Comparison of ENCODE assay signal across 13 cellular contexts in genomic region chr11:118153516-118153915, GRCh38. TPM values are rescaled to one million over a fixed set of nuclear protein-coding genes. Genes with fewer than 3 reads are reported as not detected.
DNase-seq lines count a peak whose midpoint lies in the region; ATAC-seq, FAIRE-seq and TF ChIP-seq lines count a peak whose summit lies in the region.
"Had no signal": no experiment of that assay in that cellular context is flagged by ENCODE, and none has a peak within 500 bp of the region (broad histone marks: within the 10 kb centered on the region; RNA-seq: fewer than 3 reads in every experiment).

No MANE protein-coding gene starts in this region.

- DNase-seq in activated T-cell treated with anti-CD3 and anti-CD28 coated beads, Interleukin-2, amount 50 U/mL, for 72 hours, result no peak
- DNase-seq in activated T-cell treated with anti-CD3 and anti-CD28 coated beads, Interleukin-2, amount 50 U/mL, for 1 hour, result no peak
- no peak for DNase-seq in activated naive CD8-positive, alpha-beta T cell treated with anti-CD3 and anti-CD28 coated beads, Interleukin-2, amount 50 U/mL, for 24 hours
- DNase-seq in kidney, result peak; percentile 26
- DNase-seq in stimulated activated naive CD8-positive, alpha-beta T cell treated with anti-CD3 and anti-CD28 coated beads, Interleukin-15, amount 100 ng/mL, for 72 hours, result no peak
- DNase-seq: activated effector memory CD4-positive, alpha-beta T cell treated with Interleukin-2 at 50 U/mL for 16 hours; effector memory CD4-positive, alpha-beta T cell; immature natural killer cell had no signal

- H3K9me3 Mint-ChIP-seq in activated T-cell treated with anti-CD3 and anti-CD28 coated beads, Interleukin-2, amount 50 U/mL, for 72 hours, result no peaks in the 10 kb centered on the region
- H3K9me3 Mint-ChIP-seq in activated naive CD8-positive, alpha-beta T cell treated with anti-CD3 and anti-CD28 coated beads, Interleukin-2, amount 50 U/mL, for 24 hours, result no peaks in the 10 kb centered on the region
- H3K9me3 Mint-ChIP-seq in stimulated activated naive CD8-positive, alpha-beta T cell treated with anti-CD3 and anti-CD28 coated beads, Interleukin-15, amount 100 ng/mL, for 72 hours, result no peaks in the 10 kb centered on the region

- peaks cover 0 to 15% of the 10 kb centered on the region in 2 donors for H3K4me1 ChIP-seq in kidney (ENCODE audit: control insufficient read depth in 1 of 2, insufficient read depth in 1 of 2, low read depth in 1 of 2, low read length in 2 of 2)
- H3K4me1 ChIP-seq: HAP-1 had no signal

- peak overlapping the region; percentile 46 to 82 for H3K4me3 Mint-ChIP-seq in activated T-cell treated with anti-CD3 and anti-CD28 coated beads, Interleukin-2, amount 50 U/mL, for 72 hours
- H3K4me3 Mint-ChIP-seq in activated naive CD8-positive, alpha-beta T cell treated with anti-CD3 and anti-CD28 coated beads, Interleukin-2, amount 50 U/mL, for 24 hours, result peak overlapping the region; percentile 40
- H3K4me3 Mint-ChIP-seq in stimulated activated naive CD8-positive, alpha-beta T cell treated with anti-CD3 and anti-CD28 coated beads, Interleukin-15, amount 100 ng/mL, for 72 hours, result peak overlapping the region; percentile 73 to 81

- no peak for TF ChIP-seq CTCF in kidney (IDR thresholded peaks at IDR 0.05; ENCODE audit: borderline replicate concordance, extremely low read depth, insufficient read depth)

- intact Hi-C loops in kidney (cut with DNase I), result no loop called here

- no peaks in the 10 kb centered on the region for H3K36me3 ChIP-seq in kidney (ENCODE audit: control insufficient read depth in 1 of 2, insufficient read depth in 2 of 2, low read length in 2 of 2)
- H3K36me3 ChIP-seq: HAP-1 had no signal

- peaks cover 78% of the 10 kb centered on the region for H3K27me3 Mint-ChIP-seq in activated T-cell treated with anti-CD3 and anti-CD28 coated beads, Interleukin-2, amount 50 U/mL, for 72 hours (ENCODE audit: low read depth)
- H3K27me3 Mint-ChIP-seq in activated naive CD8-positive, alpha-beta T cell treated with anti-CD3 and anti-CD28 coated beads, Interleukin-2, amount 50 U/mL, for 24 hours, result peaks cover 75% of the 10 kb centered on the region
- H3K27me3 Mint-ChIP-seq in stimulated activated naive CD8-positive, alpha-beta T cell treated with anti-CD3 and anti-CD28 coated beads, Interleukin-15, amount 100 ng/mL, for 72 hours, result peaks cover 88% of the 10 kb centered on the region

- H3K27ac ChIP-seq in kidney (ENCODE audit: low read depth in 2 of 2, low read length in 2 of 2), result no peak overlapping the region

- H3K9ac ChIP-seq in kidney (ENCODE audit: low read length in 2 of 2), result no peak overlapping the region

- peaks cover 0 to 2% of the 10 kb centered on the region in 2 donors for H3K36me3 Mint-ChIP-seq in activated T-cell treated with anti-CD3 and anti-CD28 coated beads, Interleukin-2, amount 50 U/mL, for 72 hours (ENCODE audit: insufficient read depth in 2 of 2)
- H3K36me3 Mint-ChIP-seq in activated naive CD8-positive, alpha-beta T cell treated with anti-CD3 and anti-CD28 coated beads, Interleukin-2, amount 50 U/mL, for 24 hours (ENCODE audit: low read depth), result no peaks in the 10 kb centered on the region
- H3K36me3 Mint-ChIP-seq: immature natural killer cell had no signal

- peaks cover 19% of the 10 kb centered on the region for H3K4me1 Mint-ChIP-seq in activated T-cell treated with anti-CD3 and anti-CD28 coated beads, Interleukin-2, amount 50 U/mL, for 72 hours (ENCODE audit: low read depth)
- H3K4me1 Mint-ChIP-seq in activated naive CD8-positive, alpha-beta T cell treated with anti-CD3 and anti-CD28 coated beads, Interleukin-2, amount 50 U/mL, for 24 hours, result peaks cover 11% of the 10 kb centered on the region
- peaks cover 28% of the 10 kb centered on the region for H3K4me1 Mint-ChIP-seq in stimulated activated naive CD8-positive, alpha-beta T cell treated with anti-CD3 and anti-CD28 coated beads, Interleukin-15, amount 100 ng/mL, for 72 hours

- no peak overlapping the region for H3K4me3 ChIP-seq in kidney (ENCODE audit: low read length in 2 of 2)

- no peak for FAIRE-seq in kidney (lab: Jason Lieb, UNC)

- ATAC-seq in activated T-cell treated with anti-CD3 and anti-CD28 coated beads, Interleukin-2, amount 50 U/mL, for 72 hours (replicated peaks in 1 of 2), result no peak
- no peak for ATAC-seq in activated naive CD8-positive, alpha-beta T cell treated with anti-CD3 and anti-CD28 coated beads, Interleukin-2, amount 50 U/mL, for 24 hours
- ATAC-seq in stimulated activated naive CD8-positive, alpha-beta T cell treated with anti-CD3 and anti-CD28 coated beads, Interleukin-15, amount 100 ng/mL, for 72 hours, result no peak
- ATAC-seq in HG03108 (IDR thresholded peaks at IDR 0.05; ENCODE audit: unreplicated experiment) (no peak), HG02610 (IDR thresholded peaks at IDR 0.05; ENCODE audit: unreplicated experiment) (no peak), HG02571 (IDR thresholded peaks at IDR 0.05; ENCODE audit: unreplicated experiment) (no peak)

- H3K9me3 ChIP-seq in kidney (ENCODE audit: control insufficient read depth in 1 of 2, low read length in 2 of 2), result no peaks in the 10 kb centered on the region
- H3K9me3 ChIP-seq: HAP-1 had no signal

- no peak overlapping the region for H3K27ac Mint-ChIP-seq in activated T-cell treated with anti-CD3 and anti-CD28 coated beads, Interleukin-2, amount 50 U/mL, for 72 hours
- H3K27ac Mint-ChIP-seq in activated naive CD8-positive, alpha-beta T cell treated with anti-CD3 and anti-CD28 coated beads, Interleukin-2, amount 50 U/mL, for 24 hours, result no peak overlapping the region
- H3K27ac Mint-ChIP-seq in stimulated activated naive CD8-positive, alpha-beta T cell treated with anti-CD3 and anti-CD28 coated beads, Interleukin-15, amount 100 ng/mL, for 72 hours, result peak overlapping the region in 1 of 2 donors; percentile 52
- H3K27ac Mint-ChIP-seq: immature natural killer cell had no signal

RNA-seq across cellular contexts. Expression of gene SCN4B, which starts 0.9 kb away (rescaled TPM):
- total RNA-seq in activated T-cell treated with anti-CD3 and anti-CD28 coated beads, Interleukin-2, amount 50 U/mL, for 72 hours, result under 1 TPM; 0.46 to 0.53 TPM
- total RNA-seq in kidney, result 3.5 TPM
- polyA plus RNA-seq in kidney (ENCODE audit: insufficient read depth, low read depth, low replicate concordance), result 1.4 TPM
- polyA plus RNA-seq: immature natural killer cell had no signal

RNA-seq across cellular contexts. Expression of gene SCN2B, which starts 22.9 kb away (rescaled TPM):
- total RNA-seq in activated T-cell treated with anti-CD3 and anti-CD28 coated beads, Interleukin-2, amount 50 U/mL, for 72 hours, result not detected
- total RNA-seq in kidney, result 0.25 TPM
- polyA plus RNA-seq in kidney (ENCODE audit: insufficient read depth, low read depth, low replicate concordance), result 0.54 TPM
- total RNA-seq: T-helper 2 cell treated with Interferon-gamma antibody and Interleukin-4, amounts not matched to agents 100 ng/mL and 5 ng/mL, for 36 hours had no signal
- polyA plus RNA-seq: immature natural killer cell had no signal
